In the genomic region with DNA sequence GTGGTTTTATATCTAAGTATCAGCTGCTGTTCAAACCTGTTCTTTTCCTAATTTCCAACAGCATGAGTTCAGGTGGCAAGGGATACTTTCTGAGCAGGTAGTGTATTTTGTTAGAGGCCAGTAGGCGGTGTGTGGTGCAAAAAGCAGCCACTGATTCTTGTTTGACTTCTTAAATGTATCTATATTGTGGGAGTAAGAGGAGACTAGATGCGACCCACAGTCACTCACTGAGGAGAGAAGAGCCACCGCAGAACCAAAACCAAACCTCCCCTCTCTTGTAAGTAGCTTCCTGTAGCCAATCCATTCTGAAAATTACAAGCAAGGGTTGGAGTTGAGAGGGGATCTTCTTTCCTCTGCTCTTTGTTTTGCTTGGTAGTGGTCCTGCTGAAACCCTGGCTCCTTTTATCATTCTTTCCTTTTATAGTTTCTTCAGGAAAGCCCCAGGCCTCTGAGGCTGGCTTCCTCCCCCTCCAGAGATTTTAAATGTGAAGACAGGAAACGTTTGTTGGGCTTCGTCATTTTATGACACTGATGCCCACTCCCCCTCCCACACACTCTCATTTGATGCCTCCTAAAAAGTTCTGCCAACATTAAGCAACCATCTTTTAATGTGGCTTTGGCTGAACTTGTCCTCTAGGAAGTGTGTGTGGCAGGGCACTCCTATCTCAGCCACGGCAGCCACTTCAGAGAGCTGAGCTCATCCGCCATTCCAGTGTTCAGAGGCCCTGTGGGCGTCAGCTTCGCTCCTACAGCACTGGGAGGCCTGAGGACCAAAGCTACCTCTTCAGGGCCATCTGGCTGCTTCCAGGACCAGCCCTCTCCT, we compare ENCODE assay signal across 12 cellular contexts.
A peak's percentile ranks its signal among the peaks of the same experiment; 100 is the strongest.
DNase-seq lines count a peak whose midpoint lies in the region; ATAC-seq and TF ChIP-seq lines count a peak whose summit lies in the region.
"Had no signal": no experiment of that assay in that cellular context is flagged by ENCODE, and none has a peak within 500 bp of the region (broad histone marks: within the 10 kb centered on the region; RNA-seq: fewer than 3 reads in every experiment).

No MANE protein-coding gene starts in this region.

- in situ Hi-C loops in astrocyte of the spinal cord (cut with HindIII; ENCODE audit: low sequenced_read_pairs) = no loop called here

- H3K4me1 Mint-ChIP-seq in nephron progenitor cell = peaks cover 34% of the 10 kb centered on the region
- H3K4me1 Mint-ChIP-seq in CD8-positive, alpha-beta T cell (ENCODE audit: low read depth) = peaks cover 15% of the 10 kb centered on the region

- no peaks in the 10 kb centered on the region for H3K36me3 ChIP-seq in CD8-positive, alpha-beta T cell (ENCODE audit: insufficient read depth, low read length)

- POLR2A ChIA-PET in CD8-positive, alpha-beta T cell (lab: Charles Lee) = no interaction called here

- H3K27ac ChIP-seq in CD8-positive, alpha-beta T cell (ENCODE audit: low read depth, low read length) = no peak overlapping the region

- peak overlapping the region; percentile 80 for H3K27ac Mint-ChIP-seq in nephron progenitor cell
- H3K27ac Mint-ChIP-seq in CD8-positive, alpha-beta T cell = no peak overlapping the region
- H3K27ac Mint-ChIP-seq: brain; natural killer cell treated with Interleukin-12 subunit alpha and Interleukin-12 subunit beta and Interleukin-15 and Interleukin-18, amount 100 ng/mL, for 72 hours had no signal

- CTCF ChIA-PET in CD8-positive, alpha-beta T cell (lab: Charles Lee) = no interaction called here

- TF ChIP-seq CTCF in astrocyte of the spinal cord (IDR thresholded peaks at IDR 0.05; ENCODE audit: low read depth, low read length) (peak; percentile 11), nephron progenitor cell (IDR thresholded peaks at IDR 0.05) (no peak)
- TF ChIP-seq CTCF in CD8-positive, alpha-beta T cell (IDR thresholded peaks at IDR 0.05) = no peak

- no peaks in the 10 kb centered on the region for H3K9me3 ChIP-seq in CD8-positive, alpha-beta T cell (ENCODE audit: low read length)

- no peaks in the 10 kb centered on the region for H3K27me3 Mint-ChIP-seq in nephron progenitor cell (ENCODE audit: low read depth, poor library complexity)
- H3K27me3 Mint-ChIP-seq in CD8-positive, alpha-beta T cell (ENCODE audit: low read depth) = no peaks in the 10 kb centered on the region
- H3K27me3 Mint-ChIP-seq: brain; natural killer cell treated with Interleukin-12 subunit alpha and Interleukin-12 subunit beta and Interleukin-15 and Interleukin-18, amount 100 ng/mL, for 72 hours had no signal

- ATAC-seq in CD8-positive, alpha-beta T cell = no peak
- ATAC-seq: K562; natural killer cell treated with Interleukin-12 subunit alpha and Interleukin-12 subunit beta and Interleukin-15 and Interleukin-18, amount 100 ng/mL, for 72 hours had no signal

- H3K9me3 Mint-ChIP-seq in nephron progenitor cell = no peaks in the 10 kb centered on the region
- H3K9me3 Mint-ChIP-seq in CD8-positive, alpha-beta T cell = no peaks in the 10 kb centered on the region
- H3K9me3 Mint-ChIP-seq: brain had no signal

- no peak overlapping the region for H3K4me3 Mint-ChIP-seq in nephron progenitor cell
- no peak overlapping the region for H3K4me3 Mint-ChIP-seq in CD8-positive, alpha-beta T cell
- H3K4me3 Mint-ChIP-seq: brain; natural killer cell treated with Interleukin-12 subunit alpha and Interleukin-12 subunit beta and Interleukin-15 and Interleukin-18, amount 100 ng/mL, for 72 hours had no signal

- DNase-seq in EH (ENCODE audit: low read depth) = peak; percentile 81
- peak; percentile 58 for DNase-seq in LoVo (ENCODE audit: low spot score)
- DNase-seq in astrocyte of the spinal cord (ENCODE audit: low read depth, low spot score) = peak; percentile 29
- DNase-seq in nephron progenitor cell = no peak
- no peak for DNase-seq in NCI-H524 treated with DMSO at 0.1 percent for 48 hours (lab: John Stamatoyannopoulos, UW)
- DNase-seq in CD1c-positive myeloid dendritic cell (ENCODE audit: extremely low spot score) = no peak
- DNase-seq in NCI-H1436 treated with DMSO at 0.1 percent for 48 hours (lab: John Stamatoyannopoulos, UW) = no peak
- DNase-seq in CD8-positive, alpha-beta T cell = no peak
- DNase-seq: hypothalamus had no signal

- no peak overlapping the region for H3K4me3 ChIP-seq in astrocyte of the spinal cord (ENCODE audit: low read depth, low read length)
- no peak overlapping the region for H3K4me3 ChIP-seq in CD8-positive, alpha-beta T cell (ENCODE audit: low read depth, low read length)
- H3K4me3 ChIP-seq: K562 had no signal

- no peaks in the 10 kb centered on the region for H3K36me3 Mint-ChIP-seq in nephron progenitor cell (ENCODE audit: low read depth)
- H3K36me3 Mint-ChIP-seq in CD8-positive, alpha-beta T cell = no peaks in the 10 kb centered on the region
- H3K36me3 Mint-ChIP-seq: brain; natural killer cell treated with Interleukin-12 subunit alpha and Interleukin-12 subunit beta and Interleukin-15 and Interleukin-18, amount 100 ng/mL, for 72 hours had no signal

- intact Hi-C loops in CD8-positive, alpha-beta T cell (cut with DNase I, micrococcal nuclease) = no loop called here

- peaks cover 17% of the 10 kb centered on the region for H3K4me1 ChIP-seq in CD8-positive, alpha-beta T cell (ENCODE audit: insufficient read depth, low read length)

- H3K27me3 ChIP-seq in CD8-positive, alpha-beta T cell (ENCODE audit: insufficient read depth, low read length) = no peaks in the 10 kb centered on the region

Comparison
In these comparisons a context has a peak if more than half of its experiments do, and no peak if none do; other contexts are left out.
1. DNase-seq: peak in EH (single experiment), LoVo (single experiment) and astrocyte of the spinal cord (single experiment); none in nephron progenitor cell (single experiment), NCI-H524 treated with DMSO at 0.1 percent for 48 hours (single experiment), CD1c-positive myeloid dendritic cell (single experiment), NCI-H1436 treated with DMSO at 0.1 percent for 48 hours (single experiment) and CD8-positive, alpha-beta T cell (0 of 7).